8 cellular contexts compared by ENCODE assay signal in genomic region chr2:171210864-171211431, GRCh38. TPM values are rescaled to one million over a fixed set of nuclear protein-coding genes. Genes with fewer than 3 reads are reported as not detected.
A peak's percentile ranks its signal among the peaks of the same experiment; 100 is the strongest.
DNase-seq lines count a peak whose midpoint lies in the region; ATAC-seq, FAIRE-seq and TF ChIP-seq lines count a peak whose summit lies in the region.

No MANE protein-coding gene starts in this region.

- intact Hi-C loops in K562 (cut with micrococcal nuclease) (no loop called here), PC-9 (cut with micrococcal nuclease; ENCODE audit: unreplicated experiment) (no loop called here)

- no peak for TF ChIP-seq EP300 in K562 (IDR thresholded peaks at IDR 0.05; ENCODE audit: low read length)

- H3K36me3 ChIP-seq in OCI-LY3 (replicated peaks; ENCODE audit: low read depth, low read length) = no peaks in the 10 kb centered on the region
- no peaks in the 10 kb centered on the region for H3K36me3 ChIP-seq in K562 (ENCODE audit: control insufficient read depth, insufficient read depth, low read length)
- H3K36me3 ChIP-seq in PC-9 (ENCODE audit: low read depth) = no peaks in the 10 kb centered on the region

- no peaks in the 10 kb centered on the region; the same call in 1 of the 2 replicates for H3K27me3 ChIP-seq in OCI-LY3 (ENCODE audit: low read depth, low read length)
- no peaks in the 10 kb centered on the region for H3K27me3 ChIP-seq in K562 (ENCODE audit: control insufficient read depth in 2 of 2, insufficient read depth in 2 of 2, low read length in 2 of 2)
- H3K27me3 ChIP-seq in PC-9 (ENCODE audit: insufficient read depth, low read depth) = no peaks in the 10 kb centered on the region

- no peaks in the 10 kb centered on the region for H3K9me1 ChIP-seq in K562 (ENCODE audit: control insufficient read depth, insufficient read depth, low read length)

- DNase-seq in GM12891 (ENCODE audit: insufficient read length, low spot score) (peak; percentile 23), K562 (ENCODE audit: extremely low read depth in 1 of 4, low spot score in 3 of 4) (no peak), PC-9 (no peak), NCI-H524 treated with DMSO at 0.1 percent for 48 hours (lab: John Stamatoyannopoulos, UW) (no peak), ecto neural progenitor cell (ENCODE audit: low spot score) (no peak), NCI-H187 (lab: John Stamatoyannopoulos, UW) (no peak)

- BruUV-seq in K562 (replicated peaks; lab: Mats Ljungman, UMichigan) (no TSS peak), PC-9 (replicated peaks; lab: Mats Ljungman, UMichigan) (no TSS peak)

- CTCF ChIA-PET in K562 (lab: Yijun Ruan, JAX; ENCODE audit: low intra/inter-chr PET ratio) = no interaction called here
- CTCF ChIA-PET in PC-9 (lab: Charles Lee) = no interaction called here

- no peaks in the 10 kb centered on the region for H4K20me1 ChIP-seq in OCI-LY3 (ENCODE audit: insufficient read depth, low read length)
- no peaks in the 10 kb centered on the region for H4K20me1 ChIP-seq in K562 (replicated peaks; ENCODE audit: control insufficient read depth, insufficient read depth, low read length)
- H4K20me1 ChIP-seq in PC-9 (ENCODE audit: insufficient read depth) = no peaks in the 10 kb centered on the region

- H3K4me2 ChIP-seq in OCI-LY3 (ENCODE audit: low read length) (peak overlapping the region; percentile 78), K562 (ENCODE audit: insufficient read depth, low read length) (peak overlapping the region; percentile 7; the same call in 1 of the 2 replicates), PC-9 (no peak overlapping the region)

- peak overlapping the region; percentile 79 for H2AFZ ChIP-seq in OCI-LY3 (ENCODE audit: low read depth, low read length)
- peak overlapping the region; percentile 81 for H2AFZ ChIP-seq in K562 (ENCODE audit: low read depth, low read length)
- H2AFZ ChIP-seq in PC-9 = no peak overlapping the region

- H3K79me2 ChIP-seq in OCI-LY3 (ENCODE audit: low read length) (no peaks in the 10 kb centered on the region), K562 (ENCODE audit: control insufficient read depth, insufficient read depth, low read length) (no peaks in the 10 kb centered on the region), PC-9 (ENCODE audit: low read depth) (no peaks in the 10 kb centered on the region)

- H3K9ac ChIP-seq in OCI-LY3 (ENCODE audit: low read length) = peak overlapping the region; percentile 34
- no peak overlapping the region for H3K9ac ChIP-seq in K562 (ENCODE audit: insufficient read depth in 1 of 2, low read depth in 2 of 2, low read length in 2 of 2)

- no peaks in the 10 kb centered on the region for H3F3A ChIP-seq in PC-9 (ENCODE audit: insufficient read depth, low read depth)

- in situ Hi-C loops in K562 (cut with MboI) = no loop called here

- FAIRE-seq in GM12891 (lab: Jason Lieb, UNC) (peak; percentile 91), K562 (lab: Jason Lieb, UNC) (peak; percentile 29)

- POLR2A ChIA-PET in K562 (lab: Yijun Ruan, JAX) (interaction anchor here (0.8 kb wide), 1 partner anchor 24 kb away, joined by 3 read pairs; no protein-coding TSS in a partner anchor), PC-9 (lab: Charles Lee; ENCODE audit: unreplicated experiment) (no interaction called here)

- 42% methylated on average over 8 of the region's 8 CpGs for WGBS in K562 (ENCODE audit: insufficient coverage, low coverage, missing lambda C conversion rate)

- no peak for TF ChIP-seq POLR2A in GM12891 (IDR thresholded peaks at IDR 0.05; ENCODE audit: low read depth, low read length)
- TF ChIP-seq POLR2A in K562 (conservative IDR thresholded peaks at IDR 0.05) = no peak

- peak overlapping the region; percentile 65 for H3K4me3 ChIP-seq in OCI-LY3 (ENCODE audit: low read length)
- no peak overlapping the region for H3K4me3 ChIP-seq in K562
- H3K4me3 ChIP-seq in PC-9 = no peak overlapping the region

- ATAC-seq in HG02610 (IDR thresholded peaks at IDR 0.05; ENCODE audit: unreplicated experiment) (peak; percentile 69), K562 (peak; percentile 53)

- H3K4me1 ChIP-seq in OCI-LY3 (ENCODE audit: low read length) = peaks cover 9% of the 10 kb centered on the region
- H3K4me1 ChIP-seq in K562 (replicated peaks in 1 of 2; ENCODE audit: control insufficient read depth in 2 of 2, insufficient read depth in 2 of 2, low read length in 2 of 2) = peaks cover 6 to 30% of the 10 kb centered on the region in 2 experiments; a peak in 4 of 5 replicates
- H3K4me1 ChIP-seq in PC-9 (replicated peaks; ENCODE audit: insufficient read depth) = no peaks in the 10 kb centered on the region

- TF ChIP-seq CTCF in OCI-LY3 (IDR thresholded peaks at IDR 0.05; ENCODE audit: low read depth, low read length) (no peak), K562 (IDR thresholded peaks at IDR 0.05 in 2 of 3, conservative IDR thresholded peaks at IDR 0.05 in 1 of 3; ENCODE audit: insufficient read depth in 2 of 3, low read depth in 1 of 3, low read length in 3 of 3) (no peak), PC-9 (conservative IDR thresholded peaks at IDR 0.05) (no peak)

- no peak overlapping the region for H3K27ac ChIP-seq in OCI-LY3 (ENCODE audit: low read length)
- peak overlapping the region; percentile 14; the same call in 1 of the 3 replicates for H3K27ac ChIP-seq in K562 (ENCODE audit: extremely low read depth, low read depth, low read length)
- H3K27ac ChIP-seq in PC-9 = no peak overlapping the region

- no peak for TF ChIP-seq RAD21 in K562 (CRISPR knock-in tag; conservative IDR thresholded peaks at IDR 0.05 in 1 of 2, IDR thresholded peaks at IDR 0.05 in 1 of 2)

- no peaks in the 10 kb centered on the region for H3K9me3 ChIP-seq in OCI-LY3 (ENCODE audit: insufficient read depth, low read length)
- no peaks in the 10 kb centered on the region for H3K9me3 ChIP-seq in K562 (replicated peaks; ENCODE audit: control insufficient read depth, insufficient read depth, low read depth, low read length)
- no peaks in the 10 kb centered on the region for H3K9me3 ChIP-seq in PC-9 (ENCODE audit: insufficient read depth, low read depth)

- H3K9me2 ChIP-seq in PC-9 (ENCODE audit: insufficient read depth) = no peaks in the 10 kb centered on the region

TF ChIP-seq in GM12891, 5 proteins besides CTCF, POLR2A, EP300 and RAD21:
- TF ChIP-seq TAF1 (IDR thresholded peaks at IDR 0.05; ENCODE audit: low read depth, low read length) = no peak
- TF ChIP-seq SPI1 (IDR thresholded peaks at IDR 0.05; ENCODE audit: low read depth, low read length) = peak; percentile 98

TF ChIP-seq in K562, 482 proteins besides CTCF, POLR2A, EP300 and RAD21:
- peak; percentile 96 for TF ChIP-seq SPI1 (IDR thresholded peaks at IDR 0.05; ENCODE audit: borderline replicate concordance, low read depth, low read length)
- no peak for TF ChIP-seq CEBPG (CRISPR knock-in tag; IDR thresholded peaks at IDR 0.05)
- 0 out of 4 replicates have a peak, but pooled peaks of 1 of the 2 experiments have one; percentile 2 for TF ChIP-seq CEBPG (tag; conservative IDR thresholded peaks at IDR 0.05 in 1 of 2, IDR thresholded peaks at IDR 0.05 in 1 of 2)
- TF ChIP-seq ZNF174 (CRISPR knock-in tag; IDR thresholded peaks at IDR 0.05) = no peak
TF ChIP-seq in K562: peak in this region for 2.

RNA-seq across cellular contexts. Expression of gene TLK1, which starts 50.3 kb away (rescaled TPM):
- polyA plus RNA-seq in GM12891 (2012; ENCODE audit: low read depth, missing spikeins) = 29.3 TPM
- 28.8 and 103 TPM in 2 replicates for total RNA-seq in K562 (2011; cell fraction: chromatin; rRNA removed; ENCODE audit: low replicate concordance)
- total RNA-seq in K562 (2011; cell fraction: nucleolus; rRNA removed) = 12.8 and 19.3 TPM in 2 replicates
- total RNA-seq in K562 (2011; cell fraction: nucleoplasm; rRNA removed) = 38.3 and 67.9 TPM in 2 replicates
- total RNA-seq in K562 (2014; rRNA removed) = 20.2 and 25.8 TPM in 2 replicates
- total RNA-seq in K562 (2014; rRNA removed; fragmentation: Illumina TruSeq; extraction: Trizol) = 41.6 and 46.6 TPM in 2 replicates
- 33.4 and 36.6 TPM in 2 replicates for total RNA-seq in K562 (2015; rRNA removed; fragmentation: Illumina TruSeq; extraction: Trizol)
- 87.9 and 101 TPM in 2 replicates for total RNA-seq in K562 (2021)
- 23.8 and 34.4 TPM in 2 replicates for polyA plus RNA-seq in K562 (2011; rRNA removed)
- 5.8 and 9.7 TPM in 2 replicates for polyA plus RNA-seq in K562 (2011; cell fraction: cytosol; rRNA removed)
- 15.1 and 18.2 TPM in 2 replicates for polyA plus RNA-seq in K562 (2011; cell fraction: nucleus; rRNA removed)
- 36.3 and 37.3 TPM in 2 replicates for polyA plus RNA-seq in K562 (2012)
- 53.4 and 63.2 TPM in 2 replicates for polyA plus RNA-seq in K562 (2014; fragmentation: Illumina TruSeq; extraction: Trizol)
- 10 to 100 TPM; 40.5 to 92.0 TPM for polyA plus RNA-seq in K562 (2014; fragmentation: Nextera tagmentation; extraction: Ambion mirVana)
- 19.3 and 22.6 TPM in 2 replicates for polyA plus RNA-seq in K562 (2014; rRNA removed)
- 79.3 and 89.8 TPM in 2 replicates for polyA minus RNA-seq in K562 (2011; rRNA and poly(A)+ RNA removed)
- polyA minus RNA-seq in K562 (2011; cell fraction: cytosol; rRNA and poly(A)+ RNA removed) = 42.7 and 49.5 TPM in 2 replicates
- 21.5 and 39.5 TPM in 2 replicates for polyA minus RNA-seq in K562 (2011; cell fraction: nucleus; rRNA and poly(A)+ RNA removed)
- 74.1 and 101 TPM in 2 replicates for total RNA-seq in PC-9 (2021)
